ENCODE assay signal across 1 cellular context in the genomic region with DNA sequence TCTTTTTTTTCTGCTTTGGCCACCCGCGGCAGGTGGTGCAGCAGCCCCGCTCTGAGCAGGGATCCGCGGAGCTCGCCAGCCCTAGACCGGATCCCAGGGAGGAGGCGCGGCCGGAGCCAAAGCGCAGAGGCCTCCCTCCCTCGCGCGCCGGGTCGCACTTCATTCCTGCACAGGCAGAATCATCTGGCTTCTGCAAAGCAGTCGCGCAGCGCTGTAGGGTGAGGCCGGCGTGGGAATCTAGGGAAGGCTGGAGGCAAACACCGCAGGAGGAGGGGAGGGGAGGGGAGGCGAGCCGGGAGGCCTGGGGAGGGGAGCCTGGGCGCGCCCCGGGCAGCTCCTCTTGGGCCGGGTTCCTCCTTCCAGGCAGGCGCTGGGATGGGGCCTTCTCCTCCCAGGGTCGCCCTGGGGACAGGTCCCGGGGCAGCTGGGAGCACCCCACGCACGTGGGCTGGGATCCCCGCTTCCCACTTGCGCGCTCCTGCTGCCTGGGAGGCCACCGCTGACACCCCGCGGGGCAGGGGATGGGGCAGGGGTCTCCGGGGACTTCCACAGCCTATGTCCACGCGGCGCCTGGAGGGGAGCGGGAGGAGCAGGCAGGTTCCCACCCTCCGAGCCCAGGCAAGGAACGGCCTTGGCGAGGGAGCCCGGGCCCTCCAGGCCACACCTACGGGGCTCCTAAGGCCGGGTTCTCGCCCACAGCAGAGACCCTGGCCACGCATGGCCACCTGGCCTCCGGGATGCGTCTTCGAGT.
TF ChIP-seq lines count a peak whose summit lies in the region.

No MANE protein-coding gene starts in this region.

TF ChIP-seq in Ishikawa, 13 proteins besides CTCF, POLR2A, EP300 and RAD21 (continued from another document):
- TF ChIP-seq, protein P1, sequence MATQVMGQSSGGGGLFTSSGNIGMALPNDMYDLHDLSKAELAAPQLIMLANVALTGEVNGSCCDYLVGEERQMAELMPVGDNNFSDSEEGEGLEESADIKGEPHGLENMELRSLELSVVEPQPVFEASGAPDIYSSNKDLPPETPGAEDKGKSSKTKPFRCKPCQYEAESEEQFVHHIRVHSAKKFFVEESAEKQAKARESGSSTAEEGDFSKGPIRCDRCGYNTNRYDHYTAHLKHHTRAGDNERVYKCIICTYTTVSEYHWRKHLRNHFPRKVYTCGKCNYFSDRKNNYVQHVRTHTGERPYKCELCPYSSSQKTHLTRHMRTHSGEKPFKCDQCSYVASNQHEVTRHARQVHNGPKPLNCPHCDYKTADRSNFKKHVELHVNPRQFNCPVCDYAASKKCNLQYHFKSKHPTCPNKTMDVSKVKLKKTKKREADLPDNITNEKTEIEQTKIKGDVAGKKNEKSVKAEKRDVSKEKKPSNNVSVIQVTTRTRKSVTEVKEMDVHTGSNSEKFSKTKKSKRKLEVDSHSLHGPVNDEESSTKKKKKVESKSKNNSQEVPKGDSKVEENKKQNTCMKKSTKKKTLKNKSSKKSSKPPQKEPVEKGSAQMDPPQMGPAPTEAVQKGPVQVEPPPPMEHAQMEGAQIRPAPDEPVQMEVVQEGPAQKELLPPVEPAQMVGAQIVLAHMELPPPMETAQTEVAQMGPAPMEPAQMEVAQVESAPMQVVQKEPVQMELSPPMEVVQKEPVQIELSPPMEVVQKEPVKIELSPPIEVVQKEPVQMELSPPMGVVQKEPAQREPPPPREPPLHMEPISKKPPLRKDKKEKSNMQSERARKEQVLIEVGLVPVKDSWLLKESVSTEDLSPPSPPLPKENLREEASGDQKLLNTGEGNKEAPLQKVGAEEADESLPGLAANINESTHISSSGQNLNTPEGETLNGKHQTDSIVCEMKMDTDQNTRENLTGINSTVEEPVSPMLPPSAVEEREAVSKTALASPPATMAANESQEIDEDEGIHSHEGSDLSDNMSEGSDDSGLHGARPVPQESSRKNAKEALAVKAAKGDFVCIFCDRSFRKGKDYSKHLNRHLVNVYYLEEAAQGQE (IDR thresholded peaks at IDR 0.05; ENCODE audit: low read depth) = no peak
